Comparison of ENCODE assay signal across 21 cellular contexts in the genomic region with DNA sequence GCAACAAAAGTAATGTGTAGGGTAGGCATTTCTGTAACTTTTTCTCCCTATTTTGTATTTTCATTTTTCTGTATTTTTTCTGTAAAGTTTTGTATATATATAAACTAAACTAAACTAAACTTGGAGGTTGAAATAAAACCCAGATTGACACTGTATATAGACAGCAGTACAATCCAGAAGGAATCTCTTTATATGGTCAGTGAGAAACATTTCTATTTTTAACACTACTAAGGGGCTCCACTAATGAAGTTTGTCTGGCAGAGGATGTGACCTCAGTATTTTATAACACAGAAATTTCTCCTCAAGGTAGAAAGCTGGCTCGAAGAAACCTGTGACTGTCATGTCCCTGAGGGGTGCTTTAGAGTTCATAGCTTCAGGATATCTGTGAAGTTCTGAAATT.
"Had no signal": no experiment of that assay in that cellular context is flagged by ENCODE, and none has a peak within 500 bp of the region (broad histone marks: within the 10 kb centered on the region; RNA-seq: fewer than 3 reads in every experiment).

No MANE protein-coding gene starts in this region.

- H3K36me3 ChIP-seq: colonic mucosa, esophagus squamous epithelium, gastrocnemius medialis, left lung, lower lobe of right lung had no signal

- H3K4me1 ChIP-seq: colonic mucosa, esophagus squamous epithelium, gastrocnemius medialis, left lung, lower lobe of right lung had no signal

- H3K4me3 ChIP-seq: colonic mucosa, esophagus squamous epithelium, gastrocnemius medialis, left lung, lower lobe of right lung, mucosa of descending colon had no signal

- H3K27me3 ChIP-seq: colonic mucosa, esophagus squamous epithelium, gastrocnemius medialis, left lung had no signal

- H3K9me3 ChIP-seq: colonic mucosa, esophagus squamous epithelium, gastrocnemius medialis, lower lobe of right lung, mucosa of descending colon had no signal

- H3K27ac ChIP-seq: colonic mucosa, epithelial cell of prostate, esophagus squamous epithelium, gastrocnemius medialis, left lung, lower lobe of right lung had no signal

- DNase-seq: colonic mucosa; cortex of kidney; effector CD8-positive, alpha-beta T cell; effector memory CD8-positive, alpha-beta T cell; endodermal cell; erythroblast; esophagus squamous epithelium; foreskin fibroblast; foreskin melanocyte; gastrocnemius medialis; glutamatergic neuron; head of caudate nucleus; hippocampal formation; left cardiac atrium; left lung; lower lobe of right lung; mesenchymal stem cell; mucosa of descending colon; naive B cell had no signal

- ATAC-seq: effector memory CD8-positive, alpha-beta T cell; esophagus mucosa; gastrocnemius medialis; left lung; lower lobe of right lung; mucosa of descending colon had no signal
